Comparison of ENCODE assay signal across 7 cellular contexts in genomic region chr3:48016336-48016973, GRCh38. TPM values are rescaled to one million over a fixed set of nuclear protein-coding genes. Genes with fewer than 3 reads are reported as not detected.
DNase-seq lines count a peak whose midpoint lies in the region; ATAC-seq lines count a peak whose summit lies in the region.

TSS of gene MAP4 (minus strand) at chr3:48016416. CDS start at chr3:47998860, 17,556 bp downstream.

- H3K36me3 Mint-ChIP-seq in activated naive CD8-positive, alpha-beta T cell: peaks cover 4% of the 10 kb centered on the region

- no peak for ATAC-seq in left cardiac atrium

- H3K4me3 ChIP-seq in skeletal muscle tissue (ENCODE audit: low read length in 3 of 3): peak within 1 kb of the TSS; percentile 64 to 76 (median 66)

- no peak within 1 kb of the TSS for H3K4me3 Mint-ChIP-seq in activated naive CD8-positive, alpha-beta T cell

- peaks cover 23 to 54% (median 44%) of the 10 kb centered on the region in 3 donors for H3K4me1 ChIP-seq in skeletal muscle tissue (ENCODE audit: control insufficient read depth in 3 of 3, insufficient read depth in 3 of 3, low read length in 3 of 3)

- peak within 1 kb of the TSS; percentile 84 for H3K27ac Mint-ChIP-seq in activated naive CD8-positive, alpha-beta T cell

- H3K9me3 Mint-ChIP-seq in activated naive CD8-positive, alpha-beta T cell (ENCODE audit: low read depth): no peaks in the 10 kb centered on the region

- DNase-seq in KBM-7 (peak; percentile 67), left cardiac atrium (no peak), hypothalamus (lab: John Stamatoyannopoulos, UW) (no peak), dedifferentiated amniotic fluid mesenchymal stem cell (ENCODE audit: extremely low spot score) (no peak)
- no peak for DNase-seq in effector CD4-positive, alpha-beta T cell

- intact Hi-C loops in left cardiac atrium (cut with DNase I): loop anchor here in 1 of 2 donors (5.0 kb wide), 1 partner anchor 71 kb away; no protein-coding TSS in a partner anchor

- H3K27me3 ChIP-seq in skeletal muscle tissue (ENCODE audit: control insufficient read depth in 3 of 3, insufficient read depth in 3 of 3, low read length in 3 of 3): no peaks in the 10 kb centered on the region

- no peaks in the 10 kb centered on the region for H3K9me3 ChIP-seq in skeletal muscle tissue (ENCODE audit: control insufficient read depth in 3 of 3, low read length in 3 of 3)

- peak within 1 kb of the TSS; percentile 93 for H3K27ac ChIP-seq in skeletal muscle tissue (ENCODE audit: low read depth, low read length)

- no peaks in the 10 kb centered on the region for H3K36me3 ChIP-seq in skeletal muscle tissue (ENCODE audit: control insufficient read depth in 3 of 3, insufficient read depth in 3 of 3, low read length in 3 of 3)

- peaks cover 50% of the 10 kb centered on the region for H3K4me1 Mint-ChIP-seq in activated naive CD8-positive, alpha-beta T cell (ENCODE audit: low read depth)

- in situ Hi-C loops in KBM-7 (cut with MboI; ENCODE audit: low pct_unique_long_range_greater_than_20kb, low sequenced_read_pairs): no loop called here

- H3K27me3 Mint-ChIP-seq in activated naive CD8-positive, alpha-beta T cell: no peaks in the 10 kb centered on the region

- peak within 1 kb of the TSS; percentile 69 to 83 (median 83) for H3K9ac ChIP-seq in skeletal muscle tissue (ENCODE audit: low read depth in 1 of 3, low read length in 3 of 3)

RNA-seq across cellular contexts. Expression of gene MAP4, which starts in this region (rescaled TPM):
- 100 to 1,000 TPM; 328 to 374 TPM for total RNA-seq in left cardiac atrium
- total RNA-seq in skeletal muscle tissue: 106 TPM
